In genomic region chr20:25058797-25059486, GRCh38 we compare ENCODE assay signal across 8 cellular contexts. TPM values are rescaled to one million over a fixed set of nuclear protein-coding genes. Genes with fewer than 3 reads are reported as not detected.
DNase-seq lines count a peak whose midpoint lies in the region; ATAC-seq and TF ChIP-seq lines count a peak whose summit lies in the region.

No MANE protein-coding gene starts in this region.

- H4K20me1 ChIP-seq in SK-N-SH (ENCODE audit: insufficient read depth) = no peaks in the 10 kb centered on the region

- peak; percentile 14 for DNase-seq in NCI-H345 treated with DMSO at 0.1 percent for 48 hours (lab: John Stamatoyannopoulos, UW; ENCODE audit: unreplicated experiment)
- no peak for DNase-seq in NCI-H345 (lab: John Stamatoyannopoulos, UW)
- DNase-seq in SK-N-SH = peak; percentile 49
- no peak for DNase-seq in mucosa of gallbladder (ENCODE audit: low spot score)
- no peak for DNase-seq in T1000 (lab: John Stamatoyannopoulos, UW)

- H3K27ac ChIP-seq in SK-N-SH (ENCODE audit: low read depth in 2 of 2, low read length in 1 of 2) (no peak overlapping the region), gastroesophageal sphincter (peak overlapping the region; percentile 83 to 97 (median 96)), skin epidermis (peak overlapping the region in 20 of 21 experiments; percentile 71 to 95 (median 89))

- no peaks in the 10 kb centered on the region for H3F3A ChIP-seq in SK-N-SH (replicated peaks; ENCODE audit: insufficient read depth)

- H3K4me1 ChIP-seq in SK-N-SH (ENCODE audit: control insufficient read depth in 1 of 2, insufficient read depth in 2 of 2, low read depth in 1 of 2, low read length in 1 of 2) = peaks cover 0 to 15% of the 10 kb centered on the region in 2 experiments; a peak in 1 of 4 replicates
- peaks cover 4 to 47% (median 36%) of the 10 kb centered on the region in 3 donors for H3K4me1 ChIP-seq in gastroesophageal sphincter

- H3K9ac ChIP-seq in SK-N-SH = no peak overlapping the region

- CTCF ChIA-PET in SK-N-SH (lab: Yijun Ruan, JAX) = interaction anchor here (0.8 to 1.8 kb wide), 2 partner anchors 19 to 65 kb away, joined by 4 to 6 read pairs; no protein-coding TSS in a partner anchor

- no peak for TF ChIP-seq EP300 in SK-N-SH (IDR thresholded peaks at IDR 0.05; ENCODE audit: borderline replicate concordance in 1 of 2, low read depth in 1 of 2, low read length in 1 of 2)
- TF ChIP-seq EP300 in gastroesophageal sphincter (IDR thresholded peaks at IDR 0.05) = no peak

- no peak for TF ChIP-seq RAD21 in SK-N-SH (IDR thresholded peaks at IDR 0.05; ENCODE audit: low read length)

- 27% methylated on average over 19 of the region's 19 CpGs for WGBS in SK-N-SH (ENCODE audit: low lambda C conversion rate)
- WGBS in gastroesophageal sphincter (ENCODE audit: low coverage in 1 of 2), 2 donors = 10 to 33% methylated on average over 2 to 5 of the region's 19 CpGs

- no peaks in the 10 kb centered on the region for H3K9me2 ChIP-seq in SK-N-SH

- no peaks in the 10 kb centered on the region for H3K9me3 ChIP-seq in SK-N-SH
- H3K9me3 ChIP-seq in gastroesophageal sphincter = no peaks in the 10 kb centered on the region

- peak overlapping the region; percentile 91 for H3K4me2 ChIP-seq in SK-N-SH

- H3K4me3 ChIP-seq in SK-N-SH (ENCODE audit: low read depth in 2 of 2, low read length in 1 of 2) (peak overlapping the region; percentile 49 to 59; a peak in 3 of 4 replicates), gastroesophageal sphincter (peak overlapping the region; percentile 77 to 83), skin epidermis (peak overlapping the region; percentile 60 to 89 (median 71))

- H2AFZ ChIP-seq in SK-N-SH (ENCODE audit: low read depth) = peak overlapping the region; percentile 78; the same call in 1 of the 2 replicates

- H3K79me2 ChIP-seq in SK-N-SH (ENCODE audit: insufficient read depth) = no peaks in the 10 kb centered on the region

- TF ChIP-seq POLR2A in gastroesophageal sphincter (IDR thresholded peaks at IDR 0.05) = no peak

- ATAC-seq in gastroesophageal sphincter (peak; percentile 24), GM19463 (IDR thresholded peaks at IDR 0.05; ENCODE audit: unreplicated experiment) (no peak)

- POLR2A ChIA-PET in SK-N-SH (lab: Yijun Ruan, JAX) = no interaction called here

- H3K36me3 ChIP-seq in SK-N-SH (replicated peaks in 1 of 2; ENCODE audit: control insufficient read depth in 1 of 2, insufficient read depth in 2 of 2, low read length in 1 of 2) = no peaks in the 10 kb centered on the region
- H3K36me3 ChIP-seq in gastroesophageal sphincter = no peaks in the 10 kb centered on the region

- TF ChIP-seq CTCF in SK-N-SH (IDR thresholded peaks at IDR 0.05) = no peak
- TF ChIP-seq CTCF in gastroesophageal sphincter (IDR thresholded peaks at IDR 0.05) = peak in 1 of 4 experiments; percentile 21

- H3K27me3 ChIP-seq in SK-N-SH (ENCODE audit: insufficient read depth) (peaks cover 50% of the 10 kb centered on the region), gastroesophageal sphincter (no peaks in the 10 kb centered on the region)

TF ChIP-seq in SK-N-SH, 30 proteins besides CTCF, POLR2A, EP300 and RAD21:
- TF ChIP-seq MAX (IDR thresholded peaks at IDR 0.05; ENCODE audit: low read depth) = no peak
- TF ChIP-seq RFX5 (IDR thresholded peaks at IDR 0.05; ENCODE audit: low read length) = no peak
- TF ChIP-seq FOXM1 (IDR thresholded peaks at IDR 0.05; ENCODE audit: low read depth) = no peak

RNA-seq across cellular contexts. Expression of gene ACSS1, which starts 1.0 kb away (rescaled TPM):
- polyA plus RNA-seq in SK-N-SH (2012; rRNA removed) = 1.3 and 2.0 TPM in 2 replicates
- polyA plus RNA-seq in SK-N-SH (2012; cell fraction: cytosol; rRNA removed) = 0.68 and 1.2 TPM in 2 replicates
- polyA plus RNA-seq in SK-N-SH (2012; cell fraction: nucleus; rRNA removed) = 3.3 and 4.9 TPM in 2 replicates
- total RNA-seq in gastroesophageal sphincter = 100 to 1,000 TPM in 1 of 4 donors, 10 to 100 TPM in 3; 44.7 to 105 (median 61.6) TPM
- total RNA-seq in mucosa of gallbladder = 70.8 TPM

RNA-seq across cellular contexts. Expression of gene VSX1, which starts 23.0 kb away (rescaled TPM):
- not detected in 2 replicates for polyA plus RNA-seq in SK-N-SH (2012; rRNA removed)
- not detected in 2 replicates for polyA plus RNA-seq in SK-N-SH (2012; cell fraction: cytosol; rRNA removed)
- polyA plus RNA-seq in SK-N-SH (2012; cell fraction: nucleus; rRNA removed) = not detected in 2 replicates
- total RNA-seq in gastroesophageal sphincter = not detected
- not detected for total RNA-seq in mucosa of gallbladder

Comparison
In these comparisons a context has a peak if more than half of its experiments do, and no peak if none do; other contexts are left out.
1. DNase-seq: peak in NCI-H345 treated with DMSO at 0.1 percent for 48 hours (single experiment) and SK-N-SH (single experiment); none in NCI-H345 (single experiment), mucosa of gallbladder (single experiment) and T1000 (single experiment).
2. H3K27ac ChIP-seq: peak in gastroesophageal sphincter (4 of 4) and skin epidermis (20 of 21); none in SK-N-SH (0 of 2).
3. Peak in every context shown above with its lines, with median percentiles within 50 percentile points of each other: H3K4me3 ChIP-seq.